1 cellular context compared by ENCODE assay signal in the genomic region with DNA sequence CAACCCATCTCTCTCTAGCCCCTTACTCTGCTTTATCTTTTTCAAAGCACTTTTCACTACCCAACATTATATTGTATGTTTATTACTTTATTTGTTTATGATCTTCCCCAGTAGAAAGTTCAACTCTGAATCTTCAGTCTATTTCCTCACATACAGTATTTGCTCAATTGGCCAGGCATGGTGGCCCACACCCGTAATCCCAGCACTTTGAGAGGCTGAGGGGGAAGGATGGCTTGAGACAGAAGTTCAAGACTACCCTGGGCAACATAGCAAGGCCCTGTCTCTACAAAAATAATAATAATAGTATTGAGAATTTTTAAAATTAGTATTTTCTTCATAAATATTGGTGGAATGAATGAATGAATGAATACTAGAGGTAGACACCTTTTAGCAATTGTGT.
TF ChIP-seq lines count a peak whose summit lies in the region.

No MANE protein-coding gene starts in this region.

TF ChIP-seq in GM23338, 12 proteins besides CTCF, POLR2A, EP300 and RAD21:
- TF ChIP-seq, protein P1, sequence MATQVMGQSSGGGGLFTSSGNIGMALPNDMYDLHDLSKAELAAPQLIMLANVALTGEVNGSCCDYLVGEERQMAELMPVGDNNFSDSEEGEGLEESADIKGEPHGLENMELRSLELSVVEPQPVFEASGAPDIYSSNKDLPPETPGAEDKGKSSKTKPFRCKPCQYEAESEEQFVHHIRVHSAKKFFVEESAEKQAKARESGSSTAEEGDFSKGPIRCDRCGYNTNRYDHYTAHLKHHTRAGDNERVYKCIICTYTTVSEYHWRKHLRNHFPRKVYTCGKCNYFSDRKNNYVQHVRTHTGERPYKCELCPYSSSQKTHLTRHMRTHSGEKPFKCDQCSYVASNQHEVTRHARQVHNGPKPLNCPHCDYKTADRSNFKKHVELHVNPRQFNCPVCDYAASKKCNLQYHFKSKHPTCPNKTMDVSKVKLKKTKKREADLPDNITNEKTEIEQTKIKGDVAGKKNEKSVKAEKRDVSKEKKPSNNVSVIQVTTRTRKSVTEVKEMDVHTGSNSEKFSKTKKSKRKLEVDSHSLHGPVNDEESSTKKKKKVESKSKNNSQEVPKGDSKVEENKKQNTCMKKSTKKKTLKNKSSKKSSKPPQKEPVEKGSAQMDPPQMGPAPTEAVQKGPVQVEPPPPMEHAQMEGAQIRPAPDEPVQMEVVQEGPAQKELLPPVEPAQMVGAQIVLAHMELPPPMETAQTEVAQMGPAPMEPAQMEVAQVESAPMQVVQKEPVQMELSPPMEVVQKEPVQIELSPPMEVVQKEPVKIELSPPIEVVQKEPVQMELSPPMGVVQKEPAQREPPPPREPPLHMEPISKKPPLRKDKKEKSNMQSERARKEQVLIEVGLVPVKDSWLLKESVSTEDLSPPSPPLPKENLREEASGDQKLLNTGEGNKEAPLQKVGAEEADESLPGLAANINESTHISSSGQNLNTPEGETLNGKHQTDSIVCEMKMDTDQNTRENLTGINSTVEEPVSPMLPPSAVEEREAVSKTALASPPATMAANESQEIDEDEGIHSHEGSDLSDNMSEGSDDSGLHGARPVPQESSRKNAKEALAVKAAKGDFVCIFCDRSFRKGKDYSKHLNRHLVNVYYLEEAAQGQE (IDR thresholded peaks at IDR 0.05; ENCODE audit: unreplicated experiment): no peak
- TF ChIP-seq, protein P2, sequence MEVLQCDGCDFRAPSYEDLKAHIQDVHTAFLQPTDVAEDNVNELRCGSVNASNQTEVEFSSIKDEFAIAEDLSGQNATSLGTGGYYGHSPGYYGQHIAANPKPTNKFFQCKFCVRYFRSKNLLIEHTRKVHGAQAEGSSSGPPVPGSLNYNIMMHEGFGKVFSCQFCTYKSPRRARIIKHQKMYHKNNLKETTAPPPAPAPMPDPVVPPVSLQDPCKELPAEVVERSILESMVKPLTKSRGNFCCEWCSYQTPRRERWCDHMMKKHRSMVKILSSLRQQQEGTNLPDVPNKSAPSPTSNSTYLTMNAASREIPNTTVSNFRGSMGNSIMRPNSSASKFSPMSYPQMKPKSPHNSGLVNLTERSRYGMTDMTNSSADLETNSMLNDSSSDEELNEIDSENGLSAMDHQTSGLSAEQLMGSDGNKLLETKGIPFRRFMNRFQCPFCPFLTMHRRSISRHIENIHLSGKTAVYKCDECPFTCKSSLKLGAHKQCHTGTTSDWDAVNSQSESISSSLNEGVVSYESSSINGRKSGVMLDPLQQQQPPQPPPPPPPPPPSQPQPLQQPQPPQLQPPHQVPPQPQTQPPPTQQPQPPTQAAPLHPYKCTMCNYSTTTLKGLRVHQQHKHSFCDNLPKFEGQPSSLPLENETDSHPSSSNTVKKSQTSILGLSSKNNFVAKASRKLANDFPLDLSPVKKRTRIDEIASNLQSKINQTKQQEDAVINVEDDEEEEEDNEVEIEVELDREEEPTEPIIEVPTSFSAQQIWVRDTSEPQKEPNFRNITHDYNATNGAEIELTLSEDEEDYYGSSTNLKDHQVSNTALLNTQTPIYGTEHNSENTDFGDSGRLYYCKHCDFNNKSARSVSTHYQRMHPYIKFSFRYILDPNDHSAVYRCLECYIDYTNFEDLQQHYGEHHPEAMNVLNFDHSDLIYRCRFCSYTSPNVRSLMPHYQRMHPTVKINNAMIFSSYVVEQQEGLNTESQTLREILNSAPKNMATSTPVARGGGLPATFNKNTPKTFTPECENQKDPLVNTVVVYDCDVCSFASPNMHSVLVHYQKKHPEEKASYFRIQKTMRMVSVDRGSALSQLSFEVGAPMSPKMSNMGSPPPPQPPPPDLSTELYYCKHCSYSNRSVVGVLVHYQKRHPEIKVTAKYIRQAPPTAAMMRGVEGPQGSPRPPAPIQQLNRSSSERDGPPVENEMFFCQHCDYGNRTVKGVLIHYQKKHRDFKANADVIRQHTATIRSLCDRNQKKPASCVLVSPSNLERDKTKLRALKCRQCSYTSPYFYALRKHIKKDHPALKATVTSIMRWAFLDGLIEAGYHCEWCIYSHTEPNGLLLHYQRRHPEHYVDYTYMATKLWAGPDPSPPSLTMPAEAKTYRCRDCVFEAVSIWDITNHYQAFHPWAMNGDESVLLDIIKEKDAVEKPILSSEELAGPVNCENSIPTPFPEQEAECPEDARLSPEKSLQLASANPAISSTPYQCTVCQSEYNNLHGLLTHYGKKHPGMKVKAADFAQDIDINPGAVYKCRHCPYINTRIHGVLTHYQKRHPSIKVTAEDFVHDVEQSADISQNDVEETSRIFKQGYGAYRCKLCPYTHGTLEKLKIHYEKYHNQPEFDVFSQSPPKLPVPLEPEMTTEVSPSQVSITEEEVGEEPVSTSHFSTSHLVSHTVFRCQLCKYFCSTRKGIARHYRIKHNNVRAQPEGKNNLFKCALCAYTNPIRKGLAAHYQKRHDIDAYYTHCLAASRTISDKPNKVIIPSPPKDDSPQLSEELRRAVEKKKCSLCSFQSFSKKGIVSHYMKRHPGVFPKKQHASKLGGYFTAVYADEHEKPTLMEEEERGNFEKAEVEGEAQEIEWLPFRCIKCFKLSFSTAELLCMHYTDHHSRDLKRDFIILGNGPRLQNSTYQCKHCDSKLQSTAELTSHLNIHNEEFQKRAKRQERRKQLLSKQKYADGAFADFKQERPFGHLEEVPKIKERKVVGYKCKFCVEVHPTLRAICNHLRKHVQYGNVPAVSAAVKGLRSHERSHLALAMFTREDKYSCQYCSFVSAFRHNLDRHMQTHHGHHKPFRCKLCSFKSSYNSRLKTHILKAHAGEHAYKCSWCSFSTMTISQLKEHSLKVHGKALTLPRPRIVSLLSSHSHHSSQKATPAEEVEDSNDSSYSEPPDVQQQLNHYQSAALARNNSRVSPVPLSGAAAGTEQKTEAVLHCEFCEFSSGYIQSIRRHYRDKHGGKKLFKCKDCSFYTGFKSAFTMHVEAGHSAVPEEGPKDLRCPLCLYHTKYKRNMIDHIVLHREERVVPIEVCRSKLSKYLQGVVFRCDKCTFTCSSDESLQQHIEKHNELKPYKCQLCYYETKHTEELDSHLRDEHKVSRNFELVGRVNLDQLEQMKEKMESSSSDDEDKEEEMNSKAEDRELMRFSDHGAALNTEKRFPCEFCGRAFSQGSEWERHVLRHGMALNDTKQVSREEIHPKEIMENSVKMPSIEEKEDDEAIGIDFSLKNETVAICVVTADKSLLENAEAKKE (CRISPR knock-in tag; IDR thresholded peaks at IDR 0.05): no peak
- TF ChIP-seq POLR2AphosphoS5 (IDR thresholded peaks at IDR 0.05; ENCODE audit: low read depth) (no peak), EZH2phosphoT487 (IDR thresholded peaks at IDR 0.05; ENCODE audit: unreplicated experiment) (no peak), EZH2 (IDR thresholded peaks at IDR 0.05; ENCODE audit: low read depth, unreplicated experiment) (no peak), STAT1 (IDR thresholded peaks at IDR 0.05; ENCODE audit: unreplicated experiment) (no peak), CREB1 (CRISPR knock-in tag; IDR thresholded peaks at IDR 0.05; ENCODE audit: low read depth) (no peak), ZNF331 (CRISPR knock-in tag; IDR thresholded peaks at IDR 0.05; ENCODE audit: low read depth) (no peak), NANOG (IDR thresholded peaks at IDR 0.05; ENCODE audit: borderline replicate concordance) (no peak), ZNF114 (CRISPR knock-in tag; IDR thresholded peaks at IDR 0.05) (no peak), JUNB (IDR thresholded peaks at IDR 0.05; ENCODE audit: unreplicated experiment) (no peak)
- TF ChIP-seq, protein P3, sequence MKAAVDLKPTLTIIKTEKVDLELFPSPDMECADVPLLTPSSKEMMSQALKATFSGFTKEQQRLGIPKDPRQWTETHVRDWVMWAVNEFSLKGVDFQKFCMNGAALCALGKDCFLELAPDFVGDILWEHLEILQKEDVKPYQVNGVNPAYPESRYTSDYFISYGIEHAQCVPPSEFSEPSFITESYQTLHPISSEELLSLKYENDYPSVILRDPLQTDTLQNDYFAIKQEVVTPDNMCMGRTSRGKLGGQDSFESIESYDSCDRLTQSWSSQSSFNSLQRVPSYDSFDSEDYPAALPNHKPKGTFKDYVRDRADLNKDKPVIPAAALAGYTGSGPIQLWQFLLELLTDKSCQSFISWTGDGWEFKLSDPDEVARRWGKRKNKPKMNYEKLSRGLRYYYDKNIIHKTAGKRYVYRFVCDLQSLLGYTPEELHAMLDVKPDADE (IDR thresholded peaks at IDR 0.05): no peak
